In the genomic region with DNA sequence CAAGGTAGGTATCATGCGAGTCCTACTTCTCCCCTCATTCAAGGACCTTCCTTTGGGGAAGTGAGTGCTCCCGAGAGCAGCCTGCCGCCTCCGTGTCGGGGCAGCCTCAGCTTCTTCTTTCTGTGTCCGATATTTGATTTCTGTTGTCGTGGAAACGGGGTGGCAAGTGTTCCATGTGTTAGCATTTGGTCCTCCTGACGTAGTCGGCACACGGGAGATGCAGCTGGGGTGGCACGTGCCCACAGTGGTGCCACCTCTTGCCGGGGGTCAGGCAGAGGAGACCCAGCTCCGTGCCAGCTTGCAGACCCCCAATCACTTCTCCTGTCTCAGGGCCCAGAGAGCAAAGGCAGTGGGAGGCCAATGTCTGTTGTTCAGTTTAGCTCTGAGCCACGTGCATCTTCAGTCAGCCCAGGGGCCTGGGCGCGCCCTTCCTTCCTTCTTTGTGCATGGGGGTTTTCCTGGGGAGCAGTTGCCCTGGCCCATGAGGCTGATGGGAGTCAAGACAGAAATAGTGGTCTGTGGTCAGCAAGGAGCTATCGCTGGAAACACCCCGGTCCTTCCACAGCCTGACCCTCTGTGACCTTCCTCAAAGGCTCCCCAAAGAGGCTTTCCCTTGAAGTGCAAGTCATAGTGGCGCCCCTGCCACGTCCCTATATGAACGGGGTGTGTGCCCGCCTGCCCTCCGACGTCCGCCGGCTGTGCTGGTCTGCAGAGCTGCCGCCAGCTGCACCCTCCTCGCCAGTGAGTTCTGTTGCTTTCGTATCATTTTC, we compare ENCODE assay signal across 11 cellular contexts. TPM values are rescaled to one million over a fixed set of nuclear protein-coding genes. Genes with fewer than 3 reads are reported as not detected.
DNase-seq lines count a peak whose midpoint lies in the region; ATAC-seq and TF ChIP-seq lines count a peak whose summit lies in the region.
"Had no signal": no experiment of that assay in that cellular context is flagged by ENCODE, and none has a peak within 500 bp of the region (broad histone marks: within the 10 kb centered on the region; RNA-seq: fewer than 3 reads in every experiment).

No MANE protein-coding gene starts in this region.

- H3K79me2 ChIP-seq in neural progenitor cell (ENCODE audit: low read depth) = no peaks in the 10 kb centered on the region

- no peak for TF ChIP-seq POLR2A in sigmoid colon (IDR thresholded peaks at IDR 0.05)

- H3K27ac ChIP-seq in angular gyrus (ENCODE audit: low read depth, low read length) = peak overlapping the region; percentile 41
- no peak overlapping the region for H3K27ac ChIP-seq in neural progenitor cell
- no peak overlapping the region for H3K27ac ChIP-seq in endodermal cell (ENCODE audit: low read depth, low read length)
- H3K27ac ChIP-seq in sigmoid colon = peak overlapping the region in 2 of 4 donors; percentile 8 to 18

- peak overlapping the region; percentile 21 for H3K27ac Mint-ChIP-seq in neural progenitor cell
- H3K27ac Mint-ChIP-seq in endodermal cell = no peak overlapping the region
- H3K27ac Mint-ChIP-seq: activated CD4-positive, alpha-beta memory T cell treated with anti-CD3 and anti-CD28 coated beads, Interleukin-2, amount 10 ng/mL, durations not matched to agents 7 days and 5 days had no signal

- DNase-seq in GM12865 (ENCODE audit: low read depth) = peak; percentile 85
- DNase-seq in neural progenitor cell (ENCODE audit: low spot score) = no peak
- DNase-seq in ecto neural progenitor cell (ENCODE audit: low spot score) = no peak
- no peak for DNase-seq in endodermal cell
- no peak for DNase-seq in stimulated activated CD8-positive, alpha-beta memory T cell treated with anti-CD3 and anti-CD28 coated beads, Interleukin-4, amount 100 ng/mL, for 48 hours
- DNase-seq in sigmoid colon = no peak
- DNase-seq: activated CD4-positive, alpha-beta memory T cell treated with anti-CD3 and anti-CD28 coated beads, Interleukin-2, amount 10 ng/mL, durations not matched to agents 7 days and 5 days; DND-41; NCI-H526 had no signal

- H3K4me1 Mint-ChIP-seq in neural progenitor cell (peaks cover 17% of the 10 kb centered on the region), endodermal cell (no peaks in the 10 kb centered on the region)

- H3K9me3 ChIP-seq in neural progenitor cell (ENCODE audit: low read depth) (no peaks in the 10 kb centered on the region), endodermal cell (ENCODE audit: control insufficient read depth, low read length) (no peaks in the 10 kb centered on the region), sigmoid colon (no peaks in the 10 kb centered on the region)

- no peaks in the 10 kb centered on the region for H4K20me1 ChIP-seq in neural progenitor cell (ENCODE audit: low read depth)

- no peak for TF ChIP-seq CTCF in GM12865 (IDR thresholded peaks at IDR 0.05; ENCODE audit: insufficient read depth, low read depth, low read length, missing control alignments)
- TF ChIP-seq CTCF in neural progenitor cell (IDR thresholded peaks at IDR 0.05) = no peak
- no peak for TF ChIP-seq CTCF in endodermal cell (conservative IDR thresholded peaks at IDR 0.05)
- no peak for TF ChIP-seq CTCF in sigmoid colon (IDR thresholded peaks at IDR 0.05)

- H3K9me3 Mint-ChIP-seq in neural progenitor cell = no peaks in the 10 kb centered on the region
- no peaks in the 10 kb centered on the region for H3K9me3 Mint-ChIP-seq in endodermal cell
- H3K9me3 Mint-ChIP-seq: activated CD4-positive, alpha-beta memory T cell treated with anti-CD3 and anti-CD28 coated beads, Interleukin-2, amount 10 ng/mL, durations not matched to agents 7 days and 5 days had no signal

- H3K4me3 ChIP-seq in GM12865 (ENCODE audit: low read depth, low read length) (peak overlapping the region; percentile 12), neural progenitor cell (no peak overlapping the region), endodermal cell (ENCODE audit: low read length) (no peak overlapping the region), sigmoid colon (no peak overlapping the region)

- H3K4me1 ChIP-seq in neural progenitor cell (no peaks in the 10 kb centered on the region), endodermal cell (ENCODE audit: control insufficient read depth, insufficient read depth, low read length) (no peaks in the 10 kb centered on the region), sigmoid colon (peaks cover 0 to 4% (median 0%) of the 10 kb centered on the region in 4 donors)

- no peak overlapping the region for H3K4me2 ChIP-seq in neural progenitor cell

- no peaks in the 10 kb centered on the region for H3K36me3 Mint-ChIP-seq in neural progenitor cell
- no peaks in the 10 kb centered on the region for H3K36me3 Mint-ChIP-seq in endodermal cell (ENCODE audit: low read depth)

- H3K27me3 Mint-ChIP-seq in neural progenitor cell (ENCODE audit: insufficient read depth, low read depth) (peaks cover 10% of the 10 kb centered on the region), endodermal cell (ENCODE audit: insufficient read depth) (no peaks in the 10 kb centered on the region)
- H3K27me3 Mint-ChIP-seq: activated CD4-positive, alpha-beta memory T cell treated with anti-CD3 and anti-CD28 coated beads, Interleukin-2, amount 10 ng/mL, durations not matched to agents 7 days and 5 days had no signal

- H3K4me3 Mint-ChIP-seq in neural progenitor cell (no peak overlapping the region), endodermal cell (no peak overlapping the region)
- H3K4me3 Mint-ChIP-seq: activated CD4-positive, alpha-beta memory T cell treated with anti-CD3 and anti-CD28 coated beads, Interleukin-2, amount 10 ng/mL, durations not matched to agents 7 days and 5 days had no signal

- H3K36me3 ChIP-seq in neural progenitor cell = no peaks in the 10 kb centered on the region
- H3K36me3 ChIP-seq in endodermal cell (ENCODE audit: control insufficient read depth, insufficient read depth, low read length) = no peaks in the 10 kb centered on the region
- no peaks in the 10 kb centered on the region for H3K36me3 ChIP-seq in sigmoid colon

- ATAC-seq in HG03175 (IDR thresholded peaks at IDR 0.05; ENCODE audit: unreplicated experiment) = peak; percentile 47

- no peaks in the 10 kb centered on the region for H3F3A ChIP-seq in neural progenitor cell (ENCODE audit: low read depth)

- 92% methylated on average over 29 to 30 of the region's 30 CpGs for WGBS in endodermal cell (ENCODE audit: insufficient coverage in 1 of 2, insufficient read length in 1 of 2), 2 experiments
- 53 to 77% methylated on average over 30 of the region's 30 CpGs for WGBS in sigmoid colon, 2 donors

- TF ChIP-seq EP300 in sigmoid colon (IDR thresholded peaks at IDR 0.05) = peak in 1 of 4 donors; percentile 12

- intact Hi-C loops in sigmoid colon (cut with DNase I) = no loop called here

- no peak overlapping the region for H3K9ac ChIP-seq in neural progenitor cell
- no peak overlapping the region for H3K9ac ChIP-seq in endodermal cell (ENCODE audit: extremely low read depth, low read length, poor library complexity, severe bottlenecking)

- no peaks in the 10 kb centered on the region for H3K27me3 ChIP-seq in neural progenitor cell
- H3K27me3 ChIP-seq in endodermal cell (ENCODE audit: control insufficient read depth, insufficient read depth, low read length, poor library complexity, severe bottlenecking) = no peaks in the 10 kb centered on the region
- H3K27me3 ChIP-seq in sigmoid colon = no peaks in the 10 kb centered on the region

- no peak overlapping the region for H2AFZ ChIP-seq in neural progenitor cell (replicated peaks)

RNA-seq across cellular contexts. Expression of a gene that starts 44.5 kb away (rescaled TPM):
- total RNA-seq in neural progenitor cell (ENCODE audit: low replicate concordance) (12.7 and 13.0 TPM in 2 replicates), endodermal cell (10 to 100 TPM; 29.6 to 32.3 TPM), sigmoid colon (10 to 100 TPM; 18.9 to 21.6 (median 20.0) TPM)
- 12.6 TPM for polyA plus RNA-seq in endodermal cell (2013, experiment 1 of 2)
- polyA plus RNA-seq in endodermal cell (2013, experiment 2 of 2) = 9.5 TPM
- 10 to 100 TPM in 1 of 3 donors, 1 to 10 TPM in 2; 6.9 to 20.5 (median 8.4) TPM for polyA plus RNA-seq in sigmoid colon
